Comparison of ENCODE assay signal across 2 cellular contexts in the genomic region with DNA sequence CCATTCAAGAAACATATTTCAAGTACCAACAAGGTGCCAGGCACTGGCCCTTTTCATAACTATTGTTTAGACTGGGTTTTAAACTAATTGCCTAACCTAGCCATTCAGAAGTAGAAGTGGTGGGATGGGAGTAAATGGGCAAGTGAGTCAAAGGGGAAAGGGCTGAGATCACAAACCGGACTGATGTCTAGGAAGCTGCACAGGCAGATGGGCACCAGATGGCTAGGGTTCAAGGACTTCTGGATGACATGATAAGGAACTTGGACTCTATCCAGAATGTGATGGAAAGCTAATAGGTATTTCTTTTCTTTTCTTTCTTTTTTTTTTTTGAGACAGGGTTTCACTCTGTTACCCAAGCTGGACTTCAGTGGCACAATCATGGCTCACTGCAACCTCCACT.
TF ChIP-seq lines count a peak whose summit lies in the region.

No MANE protein-coding gene starts in this region.

TF ChIP-seq in SK-N-SH, 30 proteins besides CTCF, POLR2A, EP300 and RAD21 (continued from another document):
- no peak for TF ChIP-seq MEF2A (IDR thresholded peaks at IDR 0.05; ENCODE audit: borderline replicate concordance, low read depth)
- peak; percentile 78 for TF ChIP-seq TCF12 (IDR thresholded peaks at IDR 0.05)
- peak; percentile 32; the same call in 1 of the 2 replicates for TF ChIP-seq RCOR1 (IDR thresholded peaks at IDR 0.05; ENCODE audit: low read length)
- no peak for TF ChIP-seq MXI1 (IDR thresholded peaks at IDR 0.05; ENCODE audit: low read depth, low read length)
- peak; percentile 31; the same call in 1 of the 2 replicates for TF ChIP-seq NFIC (IDR thresholded peaks at IDR 0.05; ENCODE audit: borderline replicate concordance)
TF ChIP-seq in SK-N-SH: peak in this region for 4.

TF ChIP-seq in HepG2, 621 proteins besides CTCF, POLR2A, EP300 and RAD21 (continued from another document):
- TF ChIP-seq, protein P1, sequence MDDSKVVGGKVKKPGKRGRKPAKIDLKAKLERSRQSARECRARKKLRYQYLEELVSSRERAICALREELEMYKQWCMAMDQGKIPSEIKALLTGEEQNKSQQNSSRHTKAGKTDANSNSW (CRISPR knock-in tag; IDR thresholded peaks at IDR 0.05; ENCODE audit: borderline replicate concordance): no peak
- TF ChIP-seq CBX1 (IDR thresholded peaks at IDR 0.05; ENCODE audit: low read depth) (no peak), HNF4A (CRISPR knock-in tag; IDR thresholded peaks at IDR 0.05) (0 out of 2 replicates have a peak, but pooled peaks have one; percentile 20)
TF ChIP-seq in HepG2: peak in this region for 3.
